1 cellular context compared by ENCODE assay signal in genomic region chr12:130880411-130880885, GRCh38.
TF ChIP-seq lines count a peak whose summit lies in the region.

No MANE protein-coding gene starts in this region.

TF ChIP-seq in GM12878, 131 proteins besides CTCF, POLR2A, EP300 and RAD21 (continued from another document and continues in another):
- TF ChIP-seq CHD4 (IDR thresholded peaks at IDR 0.05) (no peak), SRF (IDR thresholded peaks at IDR 0.05; ENCODE audit: low read depth in 2 of 2, low read length in 2 of 2) (no peak), SIX5 (IDR thresholded peaks at IDR 0.05; ENCODE audit: low read depth, low read length, severe bottlenecking) (no peak), JUNB (IDR thresholded peaks at IDR 0.05) (peak; percentile 77), POU2F2 (IDR thresholded peaks at IDR 0.05; ENCODE audit: borderline replicate concordance, low read depth, low read length) (peak; percentile 44; the same call in 1 of the 3 replicates), SUZ12 (IDR thresholded peaks at IDR 0.05; ENCODE audit: unreplicated experiment) (no peak), SREBF2 (IDR thresholded peaks at IDR 0.05; ENCODE audit: low read length) (no peak), HCFC1 (IDR thresholded peaks at IDR 0.05; ENCODE audit: low read length) (no peak), MEF2A (IDR thresholded peaks at IDR 0.05; ENCODE audit: insufficient read depth, low read depth, low read length) (no peak), NR2C1 (IDR thresholded peaks at IDR 0.05) (no peak), BRCA1 (IDR thresholded peaks at IDR 0.05; ENCODE audit: low read depth, low read length) (no peak), RFX5 (IDR thresholded peaks at IDR 0.05; ENCODE audit: low read depth, low read length) (no peak), NFYA (IDR thresholded peaks at IDR 0.05; ENCODE audit: borderline replicate concordance, low read depth, low read length) (no peak), NFIC (IDR thresholded peaks at IDR 0.05; ENCODE audit: low read depth, low read length) (0 out of 2 replicates have a peak, but pooled peaks have one; percentile 42), MYB (IDR thresholded peaks at IDR 0.05; ENCODE audit: borderline replicate concordance, low read depth, low read length) (no peak), KAT2A (conservative IDR thresholded peaks at IDR 0.05; ENCODE audit: control insufficient read depth, low read depth, low read length) (no peak), IRF5 (IDR thresholded peaks at IDR 0.05; ENCODE audit: borderline replicate concordance) (no peak), WRNIP1 (IDR thresholded peaks at IDR 0.05; ENCODE audit: borderline replicate concordance, low read depth, low read length) (no peak), CHD2 (IDR thresholded peaks at IDR 0.05; ENCODE audit: borderline replicate concordance, low read depth, low read length) (0 out of 2 replicates have a peak, but pooled peaks have one; percentile 52), IKZF1 (conservative IDR thresholded peaks at IDR 0.05) (peak; percentile 80), E2F8 (IDR thresholded peaks at IDR 0.05; ENCODE audit: low read depth, partially characterized antibody) (no peak), ZBED1 (IDR thresholded peaks at IDR 0.05; ENCODE audit: borderline replicate concordance) (peak; percentile 59; the same call in 1 of the 2 replicates), SUPT20H (IDR thresholded peaks at IDR 0.05; ENCODE audit: borderline replicate concordance, control insufficient read depth, low read depth, low read length) (no peak), CEBPB (IDR thresholded peaks at IDR 0.05; ENCODE audit: borderline replicate concordance in 1 of 2, low read depth in 2 of 2, low read length in 2 of 2) (no peak), MXI1 (IDR thresholded peaks at IDR 0.05; ENCODE audit: low read depth, low read length) (peak; percentile 86), PAX8 (IDR thresholded peaks at IDR 0.05) (no peak), POLR2AphosphoS5 (IDR thresholded peaks at IDR 0.05; ENCODE audit: low read length) (no peak), IRF4 (IDR thresholded peaks at IDR 0.05; ENCODE audit: low read depth, low read length) (peak; percentile 90), BCLAF1 (IDR thresholded peaks at IDR 0.05) (no peak), CREM (IDR thresholded peaks at IDR 0.05; ENCODE audit: low read depth) (peak; percentile 24; the same call in 1 of the 2 replicates), ATF3 (IDR thresholded peaks at IDR 0.05; ENCODE audit: borderline replicate concordance, extremely low read depth, low read depth, low read length) (no peak), RELB (IDR thresholded peaks at IDR 0.05; ENCODE audit: low read depth) (peak; percentile 61; the same call in 1 of the 2 replicates), IKZF2 (IDR thresholded peaks at IDR 0.05) (peak; percentile 76 to 82), EGR1 (IDR thresholded peaks at IDR 0.05; ENCODE audit: borderline replicate concordance in 1 of 2, low read depth in 2 of 2, low read length in 2 of 2) (no peak), BMI1 (IDR thresholded peaks at IDR 0.05; ENCODE audit: borderline replicate concordance) (no peak), TCF7 (IDR thresholded peaks at IDR 0.05; ENCODE audit: borderline replicate concordance) (no peak), LARP7 (IDR thresholded peaks at IDR 0.05) (no peak), ASH2L (IDR thresholded peaks at IDR 0.05; ENCODE audit: borderline replicate concordance, low read depth) (no peak), ZSCAN29 (IDR thresholded peaks at IDR 0.05) (peak; percentile 86), MYC (IDR thresholded peaks at IDR 0.05; ENCODE audit: insufficient read depth, insufficient read length, insufficient replicate concordance, low read length, severe bottlenecking) (peak; percentile 43), STAT1 (conservative IDR thresholded peaks at IDR 0.05) (no peak), RB1 (IDR thresholded peaks at IDR 0.05; ENCODE audit: borderline replicate concordance) (no peak), FOXM1 (IDR thresholded peaks at IDR 0.05; ENCODE audit: low read depth, low read length) (no peak; the same call in 1 of the 2 replicates), GABPA (IDR thresholded peaks at IDR 0.05; ENCODE audit: low read depth) (no peak), SP1 (IDR thresholded peaks at IDR 0.05; ENCODE audit: low read depth, low read length) (no peak), RCOR1 (conservative IDR thresholded peaks at IDR 0.05; ENCODE audit: low read depth, low read length) (no peak), KLF5 (IDR thresholded peaks at IDR 0.05; ENCODE audit: partially characterized antibody) (no peak), CUX1 (IDR thresholded peaks at IDR 0.05; ENCODE audit: insufficient replicate concordance, low read depth, low read length) (no peak), ZNF622 (IDR thresholded peaks at IDR 0.05) (no peak), FOS (IDR thresholded peaks at IDR 0.05; ENCODE audit: borderline replicate concordance, extremely low read depth, insufficient read length) (no peak), CBX3 (IDR thresholded peaks at IDR 0.05; ENCODE audit: borderline replicate concordance, low read depth) (no peak), USF2 (IDR thresholded peaks at IDR 0.05; ENCODE audit: borderline replicate concordance, low read depth, low read length) (no peak), SMAD5 (IDR thresholded peaks at IDR 0.05; ENCODE audit: low read depth) (no peak), FOXK2 (IDR thresholded peaks at IDR 0.05) (no peak), NR2C2 (IDR thresholded peaks at IDR 0.05; ENCODE audit: borderline replicate concordance, control insufficient read depth, insufficient read length, low read depth) (no peak), EED (IDR thresholded peaks at IDR 0.05; ENCODE audit: low read depth) (peak; percentile 68)
